ENCODE assay signal across 12 cellular contexts in the genomic region with DNA sequence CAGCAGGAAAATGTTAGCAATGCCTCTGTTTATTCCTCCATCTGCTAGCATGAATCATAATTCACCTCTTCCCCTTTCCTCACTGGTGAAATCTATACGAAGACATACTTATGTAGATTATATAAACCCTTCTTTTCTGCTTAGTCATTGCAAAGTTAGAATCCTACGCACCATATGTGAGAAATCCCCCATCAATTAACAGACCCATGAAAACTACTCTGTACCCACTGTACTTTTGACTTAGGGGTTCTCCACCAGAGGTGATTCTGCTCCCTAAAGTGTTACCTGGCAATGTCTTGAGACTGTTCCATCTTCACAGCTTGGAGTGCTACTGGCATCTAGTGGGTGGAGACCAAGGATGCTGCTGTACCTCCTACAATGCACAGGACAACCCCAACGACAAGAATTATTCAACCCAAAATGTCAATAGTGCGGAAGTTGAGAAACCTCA. TPM values are rescaled to one million over a fixed set of nuclear protein-coding genes. Genes with fewer than 3 reads are reported as not detected.
DNase-seq lines count a peak whose midpoint lies in the region; ATAC-seq lines count a peak whose summit lies in the region.
"Had no signal": no experiment of that assay in that cellular context is flagged by ENCODE, and none has a peak within 500 bp of the region (broad histone marks: within the 10 kb centered on the region; RNA-seq: fewer than 3 reads in every experiment).

No MANE protein-coding gene starts in this region.

- no peaks in the 10 kb centered on the region for H4K20me1 ChIP-seq in Karpas-422 (ENCODE audit: insufficient read depth, low read depth, low read length)

- DNase-seq in DMS 273 (lab: John Stamatoyannopoulos, UW; ENCODE audit: unreplicated experiment), result peak; percentile 75
- peak; percentile 44 for DNase-seq in Karpas-422
- DNase-seq in amniotic epithelial cell (ENCODE audit: low read depth), result peak; percentile 50
- DNase-seq in myocyte (ENCODE audit: low read depth), result peak; percentile 47
- DNase-seq in left lobe of liver (ENCODE audit: low spot score), result no peak
- no peak for DNase-seq in cerebellar cortex (ENCODE audit: low spot score)
- no peak for DNase-seq in SW 1271 (lab: John Stamatoyannopoulos, UW)
- DNase-seq: immature natural killer cell; stimulated activated CD4-positive, alpha-beta T cell treated with anti-CD3 and anti-CD28 coated beads, Interleukin-1b, Interleukin-23, amount 100 ng/mL, for 48 hours; T-cell had no signal

- no peaks in the 10 kb centered on the region for H3K36me3 ChIP-seq in Karpas-422 (ENCODE audit: insufficient read depth, low read length)
- H3K36me3 ChIP-seq: vagina had no signal

- no peak overlapping the region for H2AFZ ChIP-seq in Karpas-422 (ENCODE audit: low read length)

- H3K27me3 ChIP-seq in Karpas-422 (ENCODE audit: low read length), result no peaks in the 10 kb centered on the region
- H3K27me3 ChIP-seq: vagina had no signal

- H3K79me2 ChIP-seq in Karpas-422 (ENCODE audit: low read length), result no peaks in the 10 kb centered on the region

- ATAC-seq in left lobe of liver (no peak), GM18907 (IDR thresholded peaks at IDR 0.05; ENCODE audit: unreplicated experiment) (no peak)
- ATAC-seq: T-cell had no signal

- no peak overlapping the region for H3K4me2 ChIP-seq in Karpas-422 (ENCODE audit: low read depth, low read length, poor library complexity, severe bottlenecking)

- no peak overlapping the region for H3K4me3 ChIP-seq in Karpas-422 (ENCODE audit: low read length)
- H3K4me3 ChIP-seq: vagina had no signal

- no peak overlapping the region for H3K9ac ChIP-seq in Karpas-422 (ENCODE audit: low read length)

- H3K9me2 ChIP-seq in Karpas-422 (replicated peaks; ENCODE audit: insufficient read depth, low read length), result no peaks in the 10 kb centered on the region

- H3K9me3 ChIP-seq in Karpas-422 (ENCODE audit: low read length), result no peaks in the 10 kb centered on the region; the same call in 1 of the 2 replicates
- H3K9me3 ChIP-seq: vagina had no signal

- H3K4me1 ChIP-seq in Karpas-422 (ENCODE audit: low read length), result no peaks in the 10 kb centered on the region
- H3K4me1 ChIP-seq: vagina had no signal

- H3K27ac ChIP-seq in Karpas-422 (ENCODE audit: low read length), result no peak overlapping the region
- H3K27ac ChIP-seq: vagina had no signal

RNA-seq across cellular contexts. Expression of gene KCTD3, which starts 49.6 kb away (rescaled TPM):
- total RNA-seq in Karpas-422 (2014; rRNA removed; shearing (Covaris generic); ENCODE audit: low replicate concordance), result not detected in 2 replicates
- total RNA-seq in myocyte, result 32.1 and 35.2 TPM in 2 replicates
- 18.1 TPM for polyA plus RNA-seq in myocyte (2012)
- total RNA-seq in left lobe of liver, result 35.2 TPM

Comparison
In these comparisons a context has a peak if more than half of its experiments do, and no peak if none do; other contexts are left out.
1. DNase-seq: peak in DMS 273 (single experiment), Karpas-422 (single experiment), amniotic epithelial cell (single experiment) and myocyte (single experiment); none in left lobe of liver (single experiment), cerebellar cortex (single experiment) and SW 1271 (0 of 2).
2. RNA of gene KCTD3, which starts 49.6 kb away (total RNA-seq): 35.2 TPM in left lobe of liver (single experiment) and 32.1 to 35.2 TPM in myocyte; not detected in Karpas-422; every median in the first group is over 10 times any median in the second.